In genomic region chr14:53953828-53954550, GRCh38 we compare ENCODE assay signal across 8 cellular contexts. TPM values are rescaled to one million over a fixed set of nuclear protein-coding genes. Genes with fewer than 3 reads are reported as not detected.
DNase-seq lines count a peak whose midpoint lies in the region; ATAC-seq and TF ChIP-seq lines count a peak whose summit lies in the region.

No MANE protein-coding gene starts in this region.

- POLR2A ChIA-PET in activated CD4-positive, alpha-beta memory T cell treated with anti-CD3 and anti-CD28 coated beads for 36 hours (lab: Charles Lee), result no interaction called here

- H3K79me2 ChIP-seq in Karpas-422 (ENCODE audit: low read length), result no peaks in the 10 kb centered on the region

- H3K27me3 Mint-ChIP-seq in activated CD4-positive, alpha-beta memory T cell treated with anti-CD3 and anti-CD28 coated beads for 36 hours, result peaks cover 49% of the 10 kb centered on the region

- peak overlapping the region; percentile 42 to 67 for H3K4me3 ChIP-seq in gastroesophageal sphincter
- H3K4me3 ChIP-seq in ovary, result peak overlapping the region; percentile 65
- no peak overlapping the region for H3K4me3 ChIP-seq in Karpas-422 (ENCODE audit: low read length)

- H3K36me3 Mint-ChIP-seq in activated CD4-positive, alpha-beta memory T cell treated with anti-CD3 and anti-CD28 coated beads for 36 hours, result no peaks in the 10 kb centered on the region

- peak overlapping the region; percentile 73 for H3K4me3 Mint-ChIP-seq in activated CD4-positive, alpha-beta memory T cell treated with anti-CD3 and anti-CD28 coated beads for 36 hours

- intact Hi-C loops in activated CD4-positive, alpha-beta memory T cell treated with anti-CD3 and anti-CD28 coated beads for 36 hours (cut with micrococcal nuclease), result loop anchor here (10.0 kb wide), 2 partner anchors 221 to 401 kb away; no protein-coding TSS in a partner anchor
- intact Hi-C loops in ovary (cut with DNase I), result no loop called here

- H3K4me1 Mint-ChIP-seq in activated CD4-positive, alpha-beta memory T cell treated with anti-CD3 and anti-CD28 coated beads for 36 hours (ENCODE audit: low read depth), result peaks cover 30% of the 10 kb centered on the region

- no peak overlapping the region for H3K4me2 ChIP-seq in Karpas-422 (ENCODE audit: low read depth, low read length, poor library complexity, severe bottlenecking)

- CTCF ChIA-PET in activated CD4-positive, alpha-beta memory T cell treated with anti-CD3 and anti-CD28 coated beads for 36 hours (lab: Charles Lee), result no interaction called here

- H3K9me3 ChIP-seq in gastroesophageal sphincter, result no peaks in the 10 kb centered on the region
- no peaks in the 10 kb centered on the region for H3K9me3 ChIP-seq in ovary
- H3K9me3 ChIP-seq in Karpas-422 (ENCODE audit: low read length), result no peaks in the 10 kb centered on the region

- peak; percentile 17 for ATAC-seq in gastroesophageal sphincter

- TF ChIP-seq CTCF in gastroesophageal sphincter (IDR thresholded peaks at IDR 0.05) (no peak), ovary (IDR thresholded peaks at IDR 0.05) (no peak)

- TF ChIP-seq EP300 in gastroesophageal sphincter (IDR thresholded peaks at IDR 0.05) (no peak), ovary (IDR thresholded peaks at IDR 0.05) (no peak)

- H2AFZ ChIP-seq in Karpas-422 (ENCODE audit: low read length), result no peak overlapping the region

- no peaks in the 10 kb centered on the region for H4K20me1 ChIP-seq in Karpas-422 (ENCODE audit: insufficient read depth, low read depth, low read length)

- H3K9ac ChIP-seq in Karpas-422 (ENCODE audit: low read length), result no peak overlapping the region

- no peaks in the 10 kb centered on the region for H3K9me2 ChIP-seq in Karpas-422 (replicated peaks; ENCODE audit: insufficient read depth, low read length)

- H3K36me3 ChIP-seq in gastroesophageal sphincter (peaks cover 0 to 11% of the 10 kb centered on the region in 2 donors), ovary (no peaks in the 10 kb centered on the region), Karpas-422 (ENCODE audit: insufficient read depth, low read length) (no peaks in the 10 kb centered on the region)

- H3K9me3 Mint-ChIP-seq in activated CD4-positive, alpha-beta memory T cell treated with anti-CD3 and anti-CD28 coated beads for 36 hours, result no peaks in the 10 kb centered on the region

- peaks cover 83% of the 10 kb centered on the region for H3K27me3 ChIP-seq in gastroesophageal sphincter
- no peaks in the 10 kb centered on the region for H3K27me3 ChIP-seq in ovary
- H3K27me3 ChIP-seq in Karpas-422 (ENCODE audit: low read length), result no peaks in the 10 kb centered on the region

- WGBS in gastroesophageal sphincter (ENCODE audit: low coverage in 1 of 2), 2 donors, result 0% methylated on average over 13 to 20 of the region's 51 CpGs
- whole genome bisulfite sequencing in ovary, 3 donors, result 0 to 1% (median 1%) methylated on average over 50 to 51 of the region's 51 CpGs

- H3K27ac Mint-ChIP-seq in activated CD4-positive, alpha-beta memory T cell treated with anti-CD3 and anti-CD28 coated beads for 36 hours, result no peak overlapping the region

- peaks cover 0 to 63% (median 4%) of the 10 kb centered on the region in 3 donors for H3K4me1 ChIP-seq in gastroesophageal sphincter
- H3K4me1 ChIP-seq in ovary (ENCODE audit: insufficient read depth), result peaks cover 3% of the 10 kb centered on the region
- no peaks in the 10 kb centered on the region for H3K4me1 ChIP-seq in Karpas-422 (ENCODE audit: low read length)

- DNase-seq in AG20443 (ENCODE audit: low spot score) (peak; percentile 58), HCEC 1CT (peak; percentile 34), ovary (peak in 4 of 5 donors; percentile 55 to 66 (median 62)), Karpas-422 (no peak), activated gamma-delta T cell treated with Interleukin-2 at 50 U/mL for 16 hours (no peak), iPS-NIHi11 (ENCODE audit: low spot score) (no peak)
- DNase-seq in activated CD4-positive, alpha-beta memory T cell treated with anti-CD3 and anti-CD28 coated beads for 36 hours, result no peak

- H3K27ac ChIP-seq in gastroesophageal sphincter (peak overlapping the region; percentile 10 to 89 (median 80)), ovary (peak overlapping the region; percentile 78 to 88), Karpas-422 (ENCODE audit: low read length) (no peak overlapping the region)

- TF ChIP-seq POLR2A in gastroesophageal sphincter (IDR thresholded peaks at IDR 0.05) (no peak), ovary (IDR thresholded peaks at IDR 0.05) (no peak)

RNA-seq across cellular contexts. Expression of gene BMP4, which starts 2.6 kb away (rescaled TPM):
- under 1 TPM in 1 of 2 experiments, not detected in 1; 0.34 TPM for total RNA-seq in activated CD4-positive, alpha-beta memory T cell treated with anti-CD3 and anti-CD28 coated beads for 36 hours
- total RNA-seq in gastroesophageal sphincter, result 10 to 100 TPM; 11.3 to 81.2 (median 26.6) TPM
- total RNA-seq in ovary, result 10 to 100 TPM in 5 of 7 donors, 1 to 10 TPM in 2; 4.4 to 21.6 (median 13.0) TPM
- 10 to 100 TPM; 12.9 to 22.8 TPM for polyA plus RNA-seq in ovary
- total RNA-seq in Karpas-422 (2014; rRNA removed; shearing (Covaris generic); ENCODE audit: low replicate concordance), result not detected in 2 replicates

Comparison
In these comparisons a context has a peak if more than half of its experiments do, and no peak if none do; other contexts are left out.
1. DNase-seq: peak in AG20443 (single experiment), HCEC 1CT (single experiment) and ovary (4 of 5); none in activated CD4-positive, alpha-beta memory T cell treated with anti-CD3 and anti-CD28 coated beads for 36 hours (single experiment), Karpas-422 (single experiment), activated gamma-delta T cell treated with Interleukin-2 at 50 U/mL for 16 hours (single experiment) and iPS-NIHi11 (single experiment).